Comparison of ENCODE assay signal across 15 cellular contexts in the genomic region with DNA sequence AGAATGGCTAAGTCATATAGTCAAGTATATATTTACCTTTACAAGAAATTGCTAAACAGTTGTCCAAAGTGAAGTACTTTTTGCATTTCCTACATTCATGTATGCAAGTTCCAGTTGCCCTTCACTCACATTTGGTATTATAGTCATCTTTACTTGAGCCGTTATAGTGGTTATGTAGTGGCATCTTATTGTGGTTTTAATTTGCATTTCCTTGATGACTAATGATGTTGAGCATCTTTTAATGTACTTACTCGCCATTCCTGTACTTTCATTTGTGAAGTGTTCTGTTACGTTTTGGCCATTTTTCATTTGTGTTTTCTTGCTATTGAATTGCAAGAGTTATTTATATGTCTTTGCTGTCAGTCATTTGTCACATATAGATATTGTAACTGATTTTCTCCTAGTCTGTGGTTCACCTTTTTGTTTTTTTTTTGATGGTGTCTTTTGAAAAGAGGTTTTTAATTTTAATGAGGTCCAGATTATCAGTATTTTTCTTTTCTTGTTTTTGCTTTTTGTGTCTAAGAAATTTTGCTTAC. TPM values are rescaled to one million over a fixed set of nuclear protein-coding genes. Genes with fewer than 3 reads are reported as not detected.
DNase-seq lines count a peak whose midpoint lies in the region; ATAC-seq and TF ChIP-seq lines count a peak whose summit lies in the region.
"Had no signal": no experiment of that assay in that cellular context is flagged by ENCODE, and none has a peak within 500 bp of the region (broad histone marks: within the 10 kb centered on the region; RNA-seq: fewer than 3 reads in every experiment).

No MANE protein-coding gene starts in this region.

- no peak overlapping the region for H2AFZ ChIP-seq in neural progenitor cell (replicated peaks)
- no peak overlapping the region for H2AFZ ChIP-seq in smooth muscle cell (ENCODE audit: low read depth)

- H3K27me3 ChIP-seq in CD8-positive, alpha-beta memory T cell (ENCODE audit: insufficient read depth, low read length, poor library complexity, severe bottlenecking), result no peaks in the 10 kb centered on the region
- no peaks in the 10 kb centered on the region for H3K27me3 ChIP-seq in neural progenitor cell
- no peaks in the 10 kb centered on the region for H3K27me3 ChIP-seq in smooth muscle cell (ENCODE audit: low read depth)
- no peaks in the 10 kb centered on the region for H3K27me3 ChIP-seq in esophagus squamous epithelium
- H3K27me3 ChIP-seq: heart left ventricle had no signal

- H3K36me3 ChIP-seq in CD8-positive, alpha-beta memory T cell (ENCODE audit: insufficient read depth, low read length), result no peaks in the 10 kb centered on the region
- H3K36me3 ChIP-seq in neural progenitor cell (no peaks in the 10 kb centered on the region), smooth muscle cell (ENCODE audit: low read depth) (no peaks in the 10 kb centered on the region), esophagus squamous epithelium (peaks cover 0 to 5% (median 0%) of the 10 kb centered on the region in 3 donors)
- H3K36me3 ChIP-seq: heart left ventricle had no signal

- WGBS in smooth muscle cell (ENCODE audit: low lambda C conversion rate), result 48% methylated on average over 3 of the region's 3 CpGs
- WGBS in esophagus squamous epithelium, 2 donors, result 38 to 50% methylated on average over 3 of the region's 3 CpGs

- H3F3A ChIP-seq in neural progenitor cell (ENCODE audit: low read depth) (peaks cover 3% of the 10 kb centered on the region), smooth muscle cell (ENCODE audit: low read depth) (peaks cover 7% of the 10 kb centered on the region)

- no peaks in the 10 kb centered on the region for H3K27me3 Mint-ChIP-seq in CD8-positive, alpha-beta memory T cell
- H3K27me3 Mint-ChIP-seq in T-helper 2 cell treated with Interferon-gamma antibody and Interleukin-4, amounts not matched to agents 5 μg/mL and 100 μg/mL, for 36 hours (ENCODE audit: low read depth), result no peaks in the 10 kb centered on the region
- no peaks in the 10 kb centered on the region for H3K27me3 Mint-ChIP-seq in neural progenitor cell (ENCODE audit: insufficient read depth, low read depth)

- no peak overlapping the region for H3K4me2 ChIP-seq in neural progenitor cell
- H3K4me2 ChIP-seq in smooth muscle cell, result no peak overlapping the region

- no peaks in the 10 kb centered on the region for H4K20me1 ChIP-seq in neural progenitor cell (ENCODE audit: low read depth)
- peaks cover 74% of the 10 kb centered on the region for H4K20me1 ChIP-seq in smooth muscle cell (ENCODE audit: low read depth)

- CTCF ChIA-PET in CD8-positive, alpha-beta memory T cell (lab: Charles Lee), result interaction anchor here (0.7 kb wide), 1 partner anchor 40 kb away, joined by 4 read pairs; no protein-coding TSS in a partner anchor

- POLR2A ChIA-PET in CD8-positive, alpha-beta memory T cell (lab: Charles Lee), result no interaction called here

- peaks cover 86% of the 10 kb centered on the region for H3K79me2 ChIP-seq in neural progenitor cell (ENCODE audit: low read depth)
- peaks cover 68% of the 10 kb centered on the region for H3K79me2 ChIP-seq in smooth muscle cell (ENCODE audit: low read depth)

- peaks cover 14 to 35% (median 25%) of the 10 kb centered on the region in 3 donors for H3K4me1 Mint-ChIP-seq in CD8-positive, alpha-beta memory T cell
- peaks cover 20% of the 10 kb centered on the region for H3K4me1 Mint-ChIP-seq in T-helper 2 cell treated with Interferon-gamma antibody and Interleukin-4, amounts not matched to agents 5 μg/mL and 100 μg/mL, for 36 hours (ENCODE audit: low read depth)
- no peaks in the 10 kb centered on the region for H3K4me1 Mint-ChIP-seq in neural progenitor cell

- peaks cover 0 to 4% (median 0%) of the 10 kb centered on the region in 5 donors for H3K9me3 Mint-ChIP-seq in CD8-positive, alpha-beta memory T cell
- peaks cover 14% of the 10 kb centered on the region for H3K9me3 Mint-ChIP-seq in T-helper 2 cell treated with Interferon-gamma antibody and Interleukin-4, amounts not matched to agents 5 μg/mL and 100 μg/mL, for 36 hours
- peaks cover 13% of the 10 kb centered on the region for H3K9me3 Mint-ChIP-seq in neural progenitor cell

- no peak for TF ChIP-seq CTCF in fibroblast of villous mesenchyme (IDR thresholded peaks at IDR 0.05; ENCODE audit: insufficient read depth, low read depth, low read length)
- no peak for TF ChIP-seq CTCF in neural progenitor cell (IDR thresholded peaks at IDR 0.05)
- TF ChIP-seq CTCF in smooth muscle cell (IDR thresholded peaks at IDR 0.05; ENCODE audit: borderline replicate concordance, insufficient read depth, poor library complexity, severe bottlenecking), result no peak
- TF ChIP-seq CTCF in esophagus squamous epithelium (IDR thresholded peaks at IDR 0.05), result no peak

- peak overlapping the region in 5 of 7 donors; percentile 34 to 58 (median 47) for H3K4me3 Mint-ChIP-seq in CD8-positive, alpha-beta memory T cell
- H3K4me3 Mint-ChIP-seq in T-helper 2 cell treated with Interferon-gamma antibody and Interleukin-4, amounts not matched to agents 5 μg/mL and 100 μg/mL, for 36 hours, result peak overlapping the region; percentile 65
- no peak overlapping the region for H3K4me3 Mint-ChIP-seq in neural progenitor cell

- H3K27ac Mint-ChIP-seq in CD8-positive, alpha-beta memory T cell, result peak overlapping the region in 7 of 8 donors; percentile 1 to 80 (median 43)
- peak overlapping the region; percentile 86 for H3K27ac Mint-ChIP-seq in T-helper 2 cell treated with Interferon-gamma antibody and Interleukin-4, amounts not matched to agents 5 μg/mL and 100 μg/mL, for 36 hours
- H3K27ac Mint-ChIP-seq in neural progenitor cell, result no peak overlapping the region

- intact Hi-C loops in esophagus squamous epithelium (cut with DNase I), result no loop called here

- TF ChIP-seq POLR2A in esophagus squamous epithelium (IDR thresholded peaks at IDR 0.05), result no peak

- no peak overlapping the region for H3K27ac ChIP-seq in CD8-positive, alpha-beta memory T cell (ENCODE audit: low read depth, low read length)
- H3K27ac ChIP-seq in neural progenitor cell, result no peak overlapping the region
- no peak overlapping the region for H3K27ac ChIP-seq in smooth muscle cell (ENCODE audit: low read depth)
- no peak overlapping the region for H3K27ac ChIP-seq in esophagus squamous epithelium
- H3K27ac ChIP-seq: heart left ventricle, skin epidermis had no signal

- no peaks in the 10 kb centered on the region for H3K9me3 ChIP-seq in CD8-positive, alpha-beta memory T cell (ENCODE audit: low read length)
- H3K9me3 ChIP-seq in neural progenitor cell (ENCODE audit: low read depth), result no peaks in the 10 kb centered on the region
- no peaks in the 10 kb centered on the region for H3K9me3 ChIP-seq in smooth muscle cell (replicated peaks; ENCODE audit: low read depth)
- H3K9me3 ChIP-seq in esophagus squamous epithelium, result no peaks in the 10 kb centered on the region
- H3K9me3 ChIP-seq: heart left ventricle, mucosa of descending colon had no signal

- H3K36me3 Mint-ChIP-seq in CD8-positive, alpha-beta memory T cell, result peaks cover 7 to 20% (median 8%) of the 10 kb centered on the region in 3 donors
- peaks cover 25% of the 10 kb centered on the region for H3K36me3 Mint-ChIP-seq in T-helper 2 cell treated with Interferon-gamma antibody and Interleukin-4, amounts not matched to agents 5 μg/mL and 100 μg/mL, for 36 hours (ENCODE audit: low read depth)
- H3K36me3 Mint-ChIP-seq in neural progenitor cell, result peaks cover 28% of the 10 kb centered on the region

- no peak overlapping the region for H3K9ac ChIP-seq in neural progenitor cell
- H3K9ac ChIP-seq in smooth muscle cell (ENCODE audit: low read depth), result no peak overlapping the region

- no peaks in the 10 kb centered on the region for H3K4me1 ChIP-seq in CD8-positive, alpha-beta memory T cell (ENCODE audit: insufficient read depth, low read length)
- no peaks in the 10 kb centered on the region for H3K4me1 ChIP-seq in neural progenitor cell
- H3K4me1 ChIP-seq in smooth muscle cell (ENCODE audit: low read depth), result no peaks in the 10 kb centered on the region
- H3K4me1 ChIP-seq in esophagus squamous epithelium, result peaks cover 6 to 36% (median 10%) of the 10 kb centered on the region in 3 donors

- ATAC-seq in HG03354 (IDR thresholded peaks at IDR 0.05; ENCODE audit: poor library complexity, severe bottlenecking, unreplicated experiment), result peak; percentile 58
- ATAC-seq: heart left ventricle, mucosa of descending colon had no signal

- H3K4me3 ChIP-seq in CD8-positive, alpha-beta memory T cell (ENCODE audit: low read length), result no peak overlapping the region
- H3K4me3 ChIP-seq in fibroblast of villous mesenchyme (ENCODE audit: low read depth, low read length), result no peak overlapping the region
- no peak overlapping the region for H3K4me3 ChIP-seq in neural progenitor cell
- no peak overlapping the region for H3K4me3 ChIP-seq in smooth muscle cell
- no peak overlapping the region for H3K4me3 ChIP-seq in esophagus squamous epithelium
- H3K4me3 ChIP-seq: heart left ventricle, mucosa of descending colon, skin epidermis had no signal

- DNase-seq in CD8-positive, alpha-beta memory T cell, result no peak
- DNase-seq in T-helper 2 cell treated with Interferon-gamma antibody and Interleukin-4, amounts not matched to agents 5 μg/mL and 100 μg/mL, for 36 hours (ENCODE audit: low spot score), result no peak
- DNase-seq in fibroblast of villous mesenchyme (ENCODE audit: low read depth), result peak; percentile 33
- DNase-seq in midbrain (lab: John Stamatoyannopoulos, UW), result no peak
- no peak for DNase-seq in neural progenitor cell (ENCODE audit: low spot score)
- no peak for DNase-seq in smooth muscle cell (lab: John Stamatoyannopoulos, UW; ENCODE audit: unreplicated experiment)
- no peak for DNase-seq in esophagus squamous epithelium (lab: John Stamatoyannopoulos, UW)
- DNase-seq: activated CD4-positive, alpha-beta T cell treated with anti-CD3 and anti-CD28 coated beads, Interleukin-2, amount 50 U/mL, for 4 hours; Calu3; cerebellar nuclear complex; GOT3; heart left ventricle; mucosa of descending colon had no signal

RNA-seq across cellular contexts. Expression of gene ARFIP1, which starts 27.6 kb away (rescaled TPM):
- total RNA-seq in CD8-positive, alpha-beta memory T cell, result 10 to 100 TPM; 13.1 to 14.0 TPM
- 15.3 TPM for polyA plus RNA-seq in CD8-positive, alpha-beta memory T cell
- 49.3 and 61.3 TPM in 2 replicates for total RNA-seq in fibroblast of villous mesenchyme
- total RNA-seq in neural progenitor cell (ENCODE audit: low replicate concordance), result 46.1 and 68.0 TPM in 2 replicates
- 37.7 and 53.3 TPM in 2 replicates for total RNA-seq in smooth muscle cell
- 21.3 and 22.2 TPM in 2 replicates for polyA plus RNA-seq in smooth muscle cell
- 10 to 100 TPM; 21.7 to 34.3 (median 28.0) TPM for total RNA-seq in esophagus squamous epithelium

RNA-seq across cellular contexts. Expression of gene TIGD4, which starts 27.8 kb away (rescaled TPM):
- under 1 TPM; 0.60 to 0.68 TPM for total RNA-seq in CD8-positive, alpha-beta memory T cell
- 0.29 TPM for polyA plus RNA-seq in CD8-positive, alpha-beta memory T cell
- total RNA-seq in fibroblast of villous mesenchyme (under 0.01 TPM in 2 replicates), neural progenitor cell (ENCODE audit: low replicate concordance) (3.6 and 4.1 TPM in 2 replicates), smooth muscle cell (0.54 and 0.67 TPM in 2 replicates), esophagus squamous epithelium (under 1 TPM in 3 of 4 donors, not detected in 1; 0.19 to 0.38 (median 0.22) TPM)
- 0.32 and 0.42 TPM in 2 replicates for polyA plus RNA-seq in smooth muscle cell
